In genomic region chr13:20359335-20359734, GRCh38 we compare ENCODE assay signal across 11 cellular contexts.
A peak's percentile ranks its signal among the peaks of the same experiment; 100 is the strongest.
DNase-seq lines count a peak whose midpoint lies in the region; ATAC-seq and TF ChIP-seq lines count a peak whose summit lies in the region.
"Had no signal": no experiment of that assay in that cellular context is flagged by ENCODE, and none has a peak within 500 bp of the region (broad histone marks: within the 10 kb centered on the region; RNA-seq: fewer than 3 reads in every experiment).

No MANE protein-coding gene starts in this region.

- no peaks in the 10 kb centered on the region for H3K36me3 ChIP-seq in MG63
- no peaks in the 10 kb centered on the region for H3K36me3 ChIP-seq in mammary epithelial cell (ENCODE audit: insufficient read depth, low read length)

- POLR2A ChIA-PET in HEK293T (lab: Yijun Ruan, JAX), result no interaction called here

- H3K4me1 ChIP-seq in mammary epithelial cell (ENCODE audit: insufficient read depth, low read length), result peaks cover 29% of the 10 kb centered on the region

- intact Hi-C loops in mammary epithelial cell (cut with micrococcal nuclease), result loop anchor here (1.0 to 2.0 kb wide), 5 partner anchors 28 to 163 kb away; no protein-coding TSS in a partner anchor

- H2AFZ ChIP-seq in mammary epithelial cell (ENCODE audit: low read depth, low read length), result peak overlapping the region; percentile 37

- H3K9me3 ChIP-seq in MG63 (no peaks in the 10 kb centered on the region), mammary epithelial cell (replicated peaks; ENCODE audit: insufficient read depth, low read length) (no peaks in the 10 kb centered on the region)

- dilution Hi-C loops in mammary epithelial cell (cut with HindIII; ENCODE audit: low sequenced_read_pairs), result no loop called here

- TF ChIP-seq CTCF in mammary epithelial cell (conservative IDR thresholded peaks at IDR 0.05 in 1 of 2, IDR thresholded peaks at IDR 0.05 in 1 of 2; ENCODE audit: extremely low read depth in 1 of 2, insufficient read depth in 1 of 2, low read depth in 1 of 2, low read length in 2 of 2), result no peak

- BruUV-seq in mammary epithelial cell (replicated peaks; lab: Mats Ljungman, UMichigan), result no TSS peak

- H4K20me1 ChIP-seq in mammary epithelial cell (ENCODE audit: insufficient read depth, low read length), result no peaks in the 10 kb centered on the region

- peak overlapping the region; percentile 11 for H3K4me2 ChIP-seq in mammary epithelial cell (ENCODE audit: insufficient read depth, low read depth, low read length)

- H3K27me3 ChIP-seq in MG63 (no peaks in the 10 kb centered on the region), mammary epithelial cell (ENCODE audit: insufficient read depth, low read length) (no peaks in the 10 kb centered on the region)

- 0% methylated on average over 4 of the region's 5 CpGs for WGBS in mammary epithelial cell (ENCODE audit: low coverage, missing lambda C conversion rate)

- in situ Hi-C loops in mammary epithelial cell (cut with MboI; ENCODE audit: low sequenced_read_pairs in 2 of 2), result no loop called here

- H3K9ac ChIP-seq in mammary epithelial cell (ENCODE audit: insufficient read depth, low read length), result no peak overlapping the region

- DNase-seq in EH (ENCODE audit: low read depth), result peak; percentile 96
- DNase-seq in MG63, result peak; percentile 85
- DNase-seq in mammary epithelial cell, result peak; percentile 99
- DNase-seq in non-pigmented ciliary epithelial cell (ENCODE audit: low read depth), result peak; percentile 96
- DNase-seq in substantia nigra (lab: John Stamatoyannopoulos, UW), result no peak
- DNase-seq in HEK293T (ENCODE audit: extremely low spot score), result no peak
- DNase-seq: activated B cell treated with CpG ODN at 0.5 μM for 24 hours; NCI-H526; stimulated activated naive CD4-positive, alpha-beta T cell had no signal

- no peaks in the 10 kb centered on the region for H3K79me2 ChIP-seq in mammary epithelial cell (ENCODE audit: insufficient read depth, low read length)

- no peak for ATAC-seq in GM21786 (IDR thresholded peaks at IDR 0.05; ENCODE audit: unreplicated experiment)
- ATAC-seq: sciatic nerve had no signal

- CTCF ChIA-PET in mammary epithelial cell (lab: Charles Lee; ENCODE audit: low non-redundant PET), result no interaction called here
- CTCF ChIA-PET in HEK293T (lab: Yijun Ruan, JAX), result no interaction called here

- H3K4me3 ChIP-seq in MG63 (no peak overlapping the region), mammary epithelial cell (replicated peaks in 1 of 3; ENCODE audit: insufficient read depth in 1 of 3, low read depth in 2 of 3, low read length in 3 of 3) (no peak overlapping the region)

- H3K27ac ChIP-seq in mammary epithelial cell (ENCODE audit: insufficient read depth, low read depth, low read length), result peak overlapping the region; percentile 83
- no peak overlapping the region for H3K27ac ChIP-seq in substantia nigra (ENCODE audit: low read depth, low read length, poor library complexity, severe bottlenecking)

TF ChIP-seq in HEK293T, 16 proteins besides CTCF, POLR2A, EP300 and RAD21:
- TF ChIP-seq CTBP1 (IDR thresholded peaks at IDR 0.05; ENCODE audit: borderline replicate concordance), result no peak
- no peak for TF ChIP-seq HDGF (IDR thresholded peaks at IDR 0.05; ENCODE audit: borderline replicate concordance)
- no peak for TF ChIP-seq ELF4 (IDR thresholded peaks at IDR 0.05)
- TF ChIP-seq PKNOX1 (IDR thresholded peaks at IDR 0.05), result no peak
- TF ChIP-seq SUZ12 (IDR thresholded peaks at IDR 0.05), result no peak
- no peak for TF ChIP-seq FOXA1 (IDR thresholded peaks at IDR 0.05)
- no peak for TF ChIP-seq LEF1 (IDR thresholded peaks at IDR 0.05; ENCODE audit: borderline replicate concordance)
- no peak for TF ChIP-seq BHLHE40 (IDR thresholded peaks at IDR 0.05; ENCODE audit: borderline replicate concordance)
- no peak for TF ChIP-seq NFRKB (IDR thresholded peaks at IDR 0.05)

Comparison
In these comparisons a context has a peak if more than half of its experiments do, and no peak if none do; other contexts are left out.
1. DNase-seq: peak in EH (single experiment), MG63 (single experiment), mammary epithelial cell (single experiment) and non-pigmented ciliary epithelial cell (single experiment); none in substantia nigra (0 of 49) and HEK293T (single experiment).